Comparison of ENCODE assay signal across 8 cellular contexts in the genomic region with DNA sequence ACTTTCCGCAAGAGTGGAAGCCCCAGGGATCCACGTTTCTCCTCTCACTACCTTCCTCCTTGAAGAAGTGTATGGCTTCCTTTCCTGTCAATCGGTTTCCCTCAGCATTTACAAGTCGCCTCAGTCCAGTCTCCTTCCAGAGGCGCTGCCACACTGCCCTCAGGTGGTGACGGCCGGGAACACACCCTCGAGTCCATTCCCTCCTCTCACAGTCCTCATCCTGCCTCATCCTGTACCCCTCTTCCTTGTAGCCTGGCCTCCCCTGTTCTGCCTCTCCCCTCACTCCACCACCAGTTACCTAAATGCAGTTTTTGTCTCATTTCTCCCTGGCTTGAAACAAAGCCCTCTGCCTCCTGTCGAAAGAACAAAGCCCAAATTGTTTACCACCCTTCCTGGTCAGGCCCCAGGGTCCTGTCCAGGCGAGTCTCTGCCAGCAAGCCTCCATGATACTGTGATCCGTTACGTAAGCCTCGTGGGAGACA. TPM values are rescaled to one million over a fixed set of nuclear protein-coding genes. Genes with fewer than 3 reads are reported as not detected.
DNase-seq lines count a peak whose midpoint lies in the region; ATAC-seq and TF ChIP-seq lines count a peak whose summit lies in the region.

No MANE protein-coding gene starts in this region.

- H4K20me1 ChIP-seq in KMS-11 (ENCODE audit: insufficient read depth), result no peaks in the 10 kb centered on the region

- H3K9me3 Mint-ChIP-seq in naive thymus-derived CD4-positive, alpha-beta T cell, result peaks cover 0 to 1% (median 0%) of the 10 kb centered on the region in 11 donors

- peak; percentile 100 for ATAC-seq in naive thymus-derived CD4-positive, alpha-beta T cell
- no peak for ATAC-seq in GM19324 (IDR thresholded peaks at IDR 0.05; ENCODE audit: low FRiP score, unreplicated experiment)

- no peaks in the 10 kb centered on the region for H3K27me3 ChIP-seq in KMS-11 (ENCODE audit: insufficient read depth, low read depth)
- H3K27me3 ChIP-seq in naive thymus-derived CD4-positive, alpha-beta T cell (ENCODE audit: control insufficient read depth in 2 of 2, insufficient read depth in 2 of 2, low read length in 2 of 2), result no peaks in the 10 kb centered on the region

- H3K27ac ChIP-seq in KMS-11, result no peak overlapping the region
- peak overlapping the region; percentile 65 for H3K27ac ChIP-seq in naive thymus-derived CD4-positive, alpha-beta T cell (ENCODE audit: low read depth, low read length)

- H3K27me3 Mint-ChIP-seq in naive thymus-derived CD4-positive, alpha-beta T cell, result no peaks in the 10 kb centered on the region

- no peak overlapping the region for H3K4me2 ChIP-seq in KMS-11

- POLR2A ChIA-PET in naive thymus-derived CD4-positive, alpha-beta T cell (lab: Charles Lee), result interaction anchor here (1.4 kb wide), 1 partner anchor 78 kb away, joined by 3 read pairs; no protein-coding TSS in a partner anchor

- H3K9ac ChIP-seq in KMS-11, result no peak overlapping the region

- H3K36me3 Mint-ChIP-seq in naive thymus-derived CD4-positive, alpha-beta T cell, result no peaks in the 10 kb centered on the region

- peak overlapping the region; percentile 64 to 85 (median 77) for H3K4me3 Mint-ChIP-seq in naive thymus-derived CD4-positive, alpha-beta T cell

- intact Hi-C loops in naive thymus-derived CD4-positive, alpha-beta T cell (cut with micrococcal nuclease), result loop anchor here (1.0 to 2.0 kb wide), 11 partner anchors 24 to 322 kb away; a partner anchor contains a TSS

- H3K79me2 ChIP-seq in KMS-11 (ENCODE audit: insufficient read depth, low read depth), result no peaks in the 10 kb centered on the region

- peak; percentile 97 for TF ChIP-seq CTCF in GM12865 (IDR thresholded peaks at IDR 0.05; ENCODE audit: insufficient read depth, low read depth, low read length, missing control alignments)
- peak; percentile 79 for TF ChIP-seq CTCF in KMS-11 (conservative IDR thresholded peaks at IDR 0.05; ENCODE audit: low read depth, low read length)
- peak; percentile 97 for TF ChIP-seq CTCF in epithelial cell of proximal tubule (conservative IDR thresholded peaks at IDR 0.05; ENCODE audit: low read depth, low read length)

- H3K4me1 ChIP-seq in KMS-11 (ENCODE audit: low read depth, poor library complexity, severe bottlenecking), result peaks cover 9% of the 10 kb centered on the region
- H3K4me1 ChIP-seq in naive thymus-derived CD4-positive, alpha-beta T cell (ENCODE audit: control insufficient read depth in 2 of 2, insufficient read depth in 2 of 2, low read length in 2 of 2), result peaks cover 10 to 19% of the 10 kb centered on the region in 2 donors

- CTCF ChIA-PET in naive thymus-derived CD4-positive, alpha-beta T cell (lab: Charles Lee), result interaction anchor here (0.8 to 4.6 kb wide), 7 partner anchors 15 to 135 kb away, joined by 3 to 63 read pairs (median 11); no protein-coding TSS in a partner anchor

- H3K4me3 ChIP-seq in GM12865 (ENCODE audit: low read depth, low read length), result no peak overlapping the region
- no peak overlapping the region for H3K4me3 ChIP-seq in KMS-11 (IDR thresholded peaks at IDR 0.05; ENCODE audit: insufficient read depth, low read depth, low read length)
- no peak overlapping the region for H3K4me3 ChIP-seq in epithelial cell of proximal tubule (ENCODE audit: low read depth, low read length)
- peak overlapping the region; percentile 17 for H3K4me3 ChIP-seq in naive thymus-derived CD4-positive, alpha-beta T cell (ENCODE audit: low read length)

- H3K36me3 ChIP-seq in KMS-11 (ENCODE audit: insufficient read depth), result no peaks in the 10 kb centered on the region
- no peaks in the 10 kb centered on the region for H3K36me3 ChIP-seq in naive thymus-derived CD4-positive, alpha-beta T cell (ENCODE audit: control insufficient read depth in 2 of 3, insufficient read depth in 3 of 3, low read length in 3 of 3)

- DNase-seq in GM12865 (ENCODE audit: low read depth), result peak; percentile 89
- DNase-seq in OCI-M1 (lab: John Stamatoyannopoulos, UW), result peak; percentile 93
- peak; percentile 83 for DNase-seq in activated T-cell treated with anti-CD3 and anti-CD28 coated beads for 24 hours (ENCODE audit: low read depth)
- no peak for DNase-seq in epithelial cell of proximal tubule (ENCODE audit: low read depth)
- DNase-seq in naive thymus-derived CD4-positive, alpha-beta T cell, result peak; percentile 80 to 92 (median 89)
- peak; percentile 75 to 85 for DNase-seq in stimulated activated CD8-positive, alpha-beta memory T cell treated with anti-CD3 and anti-CD28 coated beads, Interleukin-7, amount 100 ng/mL, for 4 hours (ENCODE audit: low read depth in 2 of 2)

- peak overlapping the region; percentile 59; the same call in 1 of the 2 replicates for H2AFZ ChIP-seq in KMS-11 (ENCODE audit: low read depth)

- peak overlapping the region; percentile 74 to 98 (median 93) for H3K27ac Mint-ChIP-seq in naive thymus-derived CD4-positive, alpha-beta T cell

- H3K9me3 ChIP-seq in naive thymus-derived CD4-positive, alpha-beta T cell (ENCODE audit: control insufficient read depth in 2 of 3, low read length in 3 of 3), result no peaks in the 10 kb centered on the region

- peaks cover 11 to 37% (median 33%) of the 10 kb centered on the region in 7 donors for H3K4me1 Mint-ChIP-seq in naive thymus-derived CD4-positive, alpha-beta T cell

RNA-seq across cellular contexts. Expression of a gene that starts 23.2 kb away (rescaled TPM):
- 18.2 and 52.8 TPM in 2 replicates for total RNA-seq in epithelial cell of proximal tubule
- 10 to 100 TPM; 21.9 to 49.7 (median 35.7) TPM for total RNA-seq in naive thymus-derived CD4-positive, alpha-beta T cell
- polyA plus RNA-seq in naive thymus-derived CD4-positive, alpha-beta T cell, result 100 to 1,000 TPM; 106 to 144 TPM

RNA-seq across cellular contexts. Expression of a gene that starts 29.4 kb away (rescaled TPM):
- 4.0 and 4.3 TPM in 2 replicates for total RNA-seq in epithelial cell of proximal tubule
- 1 to 10 TPM in 2 of 5 experiments, under 1 TPM in 3; 0.65 to 2.0 (median 0.93) TPM for total RNA-seq in naive thymus-derived CD4-positive, alpha-beta T cell
- 1 to 10 TPM; 1.3 to 1.4 TPM for polyA plus RNA-seq in naive thymus-derived CD4-positive, alpha-beta T cell

RNA-seq across cellular contexts. Expression of a gene that starts 35.2 kb away (rescaled TPM):
- 17.6 and 38.5 TPM in 2 replicates for total RNA-seq in epithelial cell of proximal tubule
- total RNA-seq in naive thymus-derived CD4-positive, alpha-beta T cell, result 10 to 100 TPM; 27.6 to 56.8 (median 48.2) TPM
- 10 to 100 TPM; 28.0 to 43.1 TPM for polyA plus RNA-seq in naive thymus-derived CD4-positive, alpha-beta T cell

RNA-seq across cellular contexts. Expression of a gene that starts 43.3 kb away (rescaled TPM):
- 94.7 and 256 TPM in 2 replicates for total RNA-seq in epithelial cell of proximal tubule
- 10 to 100 TPM; 30.2 to 84.0 (median 36.3) TPM for total RNA-seq in naive thymus-derived CD4-positive, alpha-beta T cell
- 10 to 100 TPM; 86.2 to 86.5 TPM for polyA plus RNA-seq in naive thymus-derived CD4-positive, alpha-beta T cell
